Comparison of ENCODE assay signal across 8 cellular contexts in the genomic region with DNA sequence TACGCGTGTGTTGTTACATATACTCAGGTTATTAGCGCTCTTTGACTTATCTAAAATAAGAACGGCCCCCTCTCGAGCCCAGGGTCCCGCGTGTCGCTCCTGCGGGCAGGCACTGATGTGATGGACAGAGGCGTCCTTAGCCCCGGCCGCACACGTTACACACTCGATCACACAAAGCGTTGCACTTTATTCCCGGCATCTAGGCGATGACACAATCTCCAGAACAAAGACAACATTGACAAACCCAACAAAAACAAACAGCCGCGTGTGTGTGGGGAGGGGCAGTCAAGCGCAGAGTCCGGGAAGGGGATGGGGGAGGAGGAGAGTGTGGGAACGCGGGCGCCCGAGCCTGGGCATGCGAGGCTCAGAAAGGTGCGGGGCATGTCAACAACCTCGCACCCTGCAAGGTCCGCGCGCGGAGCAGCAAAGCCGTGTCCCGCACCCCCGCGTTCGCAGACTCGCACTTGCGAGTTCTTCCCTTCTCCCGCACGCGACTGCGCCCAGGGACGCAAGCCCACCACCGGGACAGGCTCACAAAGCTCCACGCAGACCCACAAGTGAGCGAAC. TPM values are rescaled to one million over a fixed set of nuclear protein-coding genes. Genes with fewer than 3 reads are reported as not detected.
A peak's percentile ranks its signal among the peaks of the same experiment; 100 is the strongest.
DNase-seq lines count a peak whose midpoint lies in the region; ATAC-seq and TF ChIP-seq lines count a peak whose summit lies in the region.

No MANE protein-coding gene starts in this region.

- H3K27me3 Mint-ChIP-seq in activated CD8-positive, alpha-beta memory T cell treated with anti-CD3 and anti-CD28 coated beads, Interleukin-2, amount 10 ng/mL, durations not matched to agents 7 days and 5 days: peaks cover 67% of the 10 kb centered on the region

- H3K4me1 Mint-ChIP-seq in activated CD8-positive, alpha-beta memory T cell treated with anti-CD3 and anti-CD28 coated beads, Interleukin-2, amount 10 ng/mL, durations not matched to agents 7 days and 5 days: peaks cover 25% of the 10 kb centered on the region

- DNase-seq in activated CD8-positive, alpha-beta memory T cell treated with anti-CD3 and anti-CD28 coated beads, Interleukin-2, amount 10 ng/mL, durations not matched to agents 7 days and 5 days: no peak
- no peak for DNase-seq in activated CD8-positive, alpha-beta memory T cell treated with anti-CD3 and anti-CD28 coated beads for 24 hours
- DNase-seq in SJSA1 (ENCODE audit: low read depth in 1 of 2, low spot score in 2 of 2) (peak; percentile 80 to 81), lower leg skin (ENCODE audit: low spot score in 2 of 2) (peak; percentile 61 to 92), stomach (peak; percentile 82)

- peaks cover 23% of the 10 kb centered on the region for H3K27me3 ChIP-seq in SJSA1 (replicated peaks)
- H3K27me3 ChIP-seq in ectodermal cell (ENCODE audit: control insufficient read depth, insufficient read depth, low read length, poor library complexity, severe bottlenecking): peaks cover 71% of the 10 kb centered on the region
- H3K27me3 ChIP-seq in stomach: peaks cover 0 to 37% (median 9%) of the 10 kb centered on the region in 3 donors

- ATAC-seq in activated CD8-positive, alpha-beta memory T cell treated with anti-CD3 and anti-CD28 coated beads, Interleukin-2, amount 10 ng/mL, durations not matched to agents 7 days and 5 days: peak; percentile 41
- no peak for ATAC-seq in GM21529 (IDR thresholded peaks at IDR 0.05; ENCODE audit: unreplicated experiment)
- no peak for ATAC-seq in HG02678 (IDR thresholded peaks at IDR 0.05; ENCODE audit: unreplicated experiment)

- H3K36me3 ChIP-seq in SJSA1: no peaks in the 10 kb centered on the region
- H3K36me3 ChIP-seq in ectodermal cell (ENCODE audit: control insufficient read depth, insufficient read depth, low read length): no peaks in the 10 kb centered on the region
- H3K36me3 ChIP-seq in stomach: peaks cover 9 to 15% (median 11%) of the 10 kb centered on the region in 4 donors

- TF ChIP-seq EP300 in stomach (IDR thresholded peaks at IDR 0.05): no peak

- 0 to 1% methylated on average over 47 of the region's 47 CpGs for WGBS in ectodermal cell, 2 experiments
- 0% methylated on average over 38 to 42 of the region's 47 CpGs for WGBS in lower leg skin, 2 donors
- WGBS in stomach, 5 donors: 0 to 1% (median 0%) methylated on average over 43 to 47 of the region's 47 CpGs

- TF ChIP-seq POLR2A in lower leg skin (IDR thresholded peaks at IDR 0.05): no peak
- TF ChIP-seq POLR2A in stomach (IDR thresholded peaks at IDR 0.05): no peak

- no peak overlapping the region for H3K27ac Mint-ChIP-seq in activated CD8-positive, alpha-beta memory T cell treated with anti-CD3 and anti-CD28 coated beads, Interleukin-2, amount 10 ng/mL, durations not matched to agents 7 days and 5 days

- CTCF ChIA-PET in activated CD8-positive, alpha-beta memory T cell treated with anti-CD3 and anti-CD28 coated beads, Interleukin-2, amount 10 ng/mL, durations not matched to agents 7 days and 5 days (lab: Charles Lee): interaction anchor here (2.0 kb wide), 1 partner anchor 40 kb away, joined by 4 read pairs; no protein-coding TSS in a partner anchor

- H3K4me1 ChIP-seq in SJSA1 (replicated peaks) (peaks cover 65% of the 10 kb centered on the region), ectodermal cell (ENCODE audit: control insufficient read depth, insufficient read depth, low read length) (peaks cover 57% of the 10 kb centered on the region), stomach (peaks cover 53 to 86% (median 81%) of the 10 kb centered on the region in 4 donors)

- no peaks in the 10 kb centered on the region for H3K9me3 ChIP-seq in SJSA1 (replicated peaks)
- no peaks in the 10 kb centered on the region for H3K9me3 ChIP-seq in ectodermal cell (ENCODE audit: control insufficient read depth, low read length)
- H3K9me3 ChIP-seq in stomach: no peaks in the 10 kb centered on the region

- H3K9me3 Mint-ChIP-seq in activated CD8-positive, alpha-beta memory T cell treated with anti-CD3 and anti-CD28 coated beads, Interleukin-2, amount 10 ng/mL, durations not matched to agents 7 days and 5 days (ENCODE audit: low read depth): no peaks in the 10 kb centered on the region

- intact Hi-C loops in lower leg skin (cut with DNase I; ENCODE audit: low total_unique reads): no loop called here
- intact Hi-C loops in stomach (cut with DNase I; ENCODE audit: low total_unique reads): no loop called here

- peak in 1 of 3 donors; percentile 9 for TF ChIP-seq CTCF in lower leg skin (IDR thresholded peaks at IDR 0.05)
- no peak for TF ChIP-seq CTCF in stomach (IDR thresholded peaks at IDR 0.05)

- peak overlapping the region; percentile 37 for H3K4me3 ChIP-seq in SJSA1
- peak overlapping the region; percentile 39 for H3K4me3 ChIP-seq in ectodermal cell (ENCODE audit: insufficient read depth, low read depth, low read length)
- H3K4me3 ChIP-seq in lower leg skin (ENCODE audit: low read depth, poor library complexity, severe bottlenecking): peak overlapping the region; percentile 84
- peak overlapping the region; percentile 73 to 78 (median 74) for H3K4me3 ChIP-seq in stomach

- H3K4me3 Mint-ChIP-seq in activated CD8-positive, alpha-beta memory T cell treated with anti-CD3 and anti-CD28 coated beads, Interleukin-2, amount 10 ng/mL, durations not matched to agents 7 days and 5 days: peak overlapping the region; percentile 64

- H3K27ac ChIP-seq in SJSA1: no peak overlapping the region; the same call in 1 of the 2 replicates
- no peak overlapping the region for H3K27ac ChIP-seq in ectodermal cell (ENCODE audit: insufficient read depth, low read depth, low read length, poor library complexity, severe bottlenecking)
- H3K27ac ChIP-seq in stomach: peak overlapping the region; percentile 93 to 100 (median 98)

- H3K36me3 Mint-ChIP-seq in activated CD8-positive, alpha-beta memory T cell treated with anti-CD3 and anti-CD28 coated beads, Interleukin-2, amount 10 ng/mL, durations not matched to agents 7 days and 5 days: no peaks in the 10 kb centered on the region

RNA-seq across cellular contexts. Expression of a gene that starts 0.5 kb away (rescaled TPM):
- total RNA-seq in activated CD8-positive, alpha-beta memory T cell treated with anti-CD3 and anti-CD28 coated beads, Interleukin-2, amount 10 ng/mL, durations not matched to agents 7 days and 5 days: not detected
- total RNA-seq in SJSA1 (2014; rRNA removed; shearing (Covaris generic)): 0.89 and 0.91 TPM in 2 replicates
- polyA plus RNA-seq in ectodermal cell (2013, experiment 1 of 4): 2.1 TPM
- 2.9 TPM for polyA plus RNA-seq in ectodermal cell (2013, experiment 2 of 4)
- polyA plus RNA-seq in ectodermal cell (2013, experiment 3 of 4): 2.2 TPM
- polyA plus RNA-seq in ectodermal cell (2013, experiment 4 of 4): 2.9 TPM
- total RNA-seq in lower leg skin (100 to 1,000 TPM; 125 to 235 (median 185) TPM), stomach (10 to 100 TPM; 12.2 to 75.3 (median 36.0) TPM)
- 10 to 100 TPM; 31.3 to 65.8 (median 47.7) TPM for polyA plus RNA-seq in stomach

RNA-seq across cellular contexts. Expression of a gene that starts 8.5 kb away (rescaled TPM):
- 10 to 100 TPM; 39.8 to 41.2 TPM for total RNA-seq in activated CD8-positive, alpha-beta memory T cell treated with anti-CD3 and anti-CD28 coated beads, Interleukin-2, amount 10 ng/mL, durations not matched to agents 7 days and 5 days
- 9.9 and 23.4 TPM in 2 replicates for total RNA-seq in SJSA1 (2014; rRNA removed; shearing (Covaris generic))
- 43.3 TPM for polyA plus RNA-seq in ectodermal cell (2013, experiment 1 of 4)
- polyA plus RNA-seq in ectodermal cell (2013, experiment 2 of 4): 37.1 TPM
- polyA plus RNA-seq in ectodermal cell (2013, experiment 3 of 4): 37.1 TPM
- 36.9 TPM for polyA plus RNA-seq in ectodermal cell (2013, experiment 4 of 4)
- total RNA-seq in lower leg skin: 10 to 100 TPM; 33.3 to 59.4 (median 43.7) TPM
- total RNA-seq in stomach: 100 to 1,000 TPM in 1 of 5 donors, 10 to 100 TPM in 3, 1 to 10 TPM in 1; 4.5 to 114 (median 22.5) TPM
- polyA plus RNA-seq in stomach: 10 to 100 TPM; 39.7 to 48.3 (median 40.2) TPM

RNA-seq across cellular contexts. Expression of a gene that starts 13.1 kb away (rescaled TPM):
- 10 to 100 TPM; 54.2 to 57.0 TPM for total RNA-seq in activated CD8-positive, alpha-beta memory T cell treated with anti-CD3 and anti-CD28 coated beads, Interleukin-2, amount 10 ng/mL, durations not matched to agents 7 days and 5 days
- 40.7 and 76.6 TPM in 2 replicates for total RNA-seq in SJSA1 (2014; rRNA removed; shearing (Covaris generic))
- 50.7 TPM for polyA plus RNA-seq in ectodermal cell (2013, experiment 1 of 4)
- 43.9 TPM for polyA plus RNA-seq in ectodermal cell (2013, experiment 2 of 4)
- polyA plus RNA-seq in ectodermal cell (2013, experiment 3 of 4): 77.0 TPM
- 83.1 TPM for polyA plus RNA-seq in ectodermal cell (2013, experiment 4 of 4)
- total RNA-seq in lower leg skin (10 to 100 TPM; 19.2 to 74.7 (median 36.9) TPM), stomach (10 to 100 TPM in 4 of 5 donors, not detected in 1; 13.3 to 51.3 (median 38.3) TPM)
- 100 to 1,000 TPM; 192 to 301 (median 220) TPM for polyA plus RNA-seq in stomach

RNA-seq across cellular contexts. Expression of a gene that starts 45.9 kb away (rescaled TPM):
- total RNA-seq in activated CD8-positive, alpha-beta memory T cell treated with anti-CD3 and anti-CD28 coated beads, Interleukin-2, amount 10 ng/mL, durations not matched to agents 7 days and 5 days: 100 to 1,000 TPM; 166 to 177 TPM
- total RNA-seq in SJSA1 (2014; rRNA removed; shearing (Covaris generic)): 61.7 and 94.8 TPM in 2 replicates
- 127 TPM for polyA plus RNA-seq in ectodermal cell (2013, experiment 1 of 4)
- polyA plus RNA-seq in ectodermal cell (2013, experiment 2 of 4): 122 TPM
- 136 TPM for polyA plus RNA-seq in ectodermal cell (2013, experiment 3 of 4)
- polyA plus RNA-seq in ectodermal cell (2013, experiment 4 of 4): 141 TPM
- total RNA-seq in lower leg skin (100 to 1,000 TPM in 2 of 4 donors, 10 to 100 TPM in 2; 48.6 to 109 (median 97.6) TPM), stomach (100 to 1,000 TPM in 3 of 5 donors, 10 to 100 TPM in 2; 60.8 to 238 (median 133) TPM)
- 100 to 1,000 TPM; 183 to 399 (median 242) TPM for polyA plus RNA-seq in stomach

RNA-seq across cellular contexts. Expression of a gene that starts 46.5 kb away (rescaled TPM):
- 10 to 100 TPM; 11.2 to 16.1 TPM for total RNA-seq in activated CD8-positive, alpha-beta memory T cell treated with anti-CD3 and anti-CD28 coated beads, Interleukin-2, amount 10 ng/mL, durations not matched to agents 7 days and 5 days
- 0.21 and 1.1 TPM in 2 replicates for total RNA-seq in SJSA1 (2014; rRNA removed; shearing (Covaris generic))
- 13.7 TPM for polyA plus RNA-seq in ectodermal cell (2013, experiment 1 of 4)
- polyA plus RNA-seq in ectodermal cell (2013, experiment 2 of 4): 15.0 TPM
- 10.9 TPM for polyA plus RNA-seq in ectodermal cell (2013, experiment 3 of 4)
- 12.3 TPM for polyA plus RNA-seq in ectodermal cell (2013, experiment 4 of 4)
- total RNA-seq in lower leg skin: 1 to 10 TPM in 1 of 4 donors, under 1 TPM in 2, not detected in 1; 0.17 to 1.2 (median 0.62) TPM
- total RNA-seq in stomach: 10 to 100 TPM in 1 of 5 donors, 1 to 10 TPM in 1, under 1 TPM in 1, not detected in 2; 0.73 to 16.9 (median 5.4) TPM
- under 1 TPM; 0.58 to 0.68 (median 0.61) TPM for polyA plus RNA-seq in stomach

Comparison
In these comparisons a context has a peak if more than half of its experiments do, and no peak if none do; other contexts are left out.
1. DNase-seq: peak in SJSA1 (2 of 2), lower leg skin (2 of 2) and stomach (single experiment); none in activated CD8-positive, alpha-beta memory T cell treated with anti-CD3 and anti-CD28 coated beads, Interleukin-2, amount 10 ng/mL, durations not matched to agents 7 days and 5 days (single experiment) and activated CD8-positive, alpha-beta memory T cell treated with anti-CD3 and anti-CD28 coated beads for 24 hours (single experiment).
2. H3K27ac ChIP-seq: peak in stomach (5 of 5); none in SJSA1 (single experiment) and ectodermal cell (single experiment).
3. Peak in every context shown above with its lines, with median percentiles within 50 percentile points of each other: H3K4me3 ChIP-seq.